1 cellular context compared by ENCODE assay signal in the genomic region with DNA sequence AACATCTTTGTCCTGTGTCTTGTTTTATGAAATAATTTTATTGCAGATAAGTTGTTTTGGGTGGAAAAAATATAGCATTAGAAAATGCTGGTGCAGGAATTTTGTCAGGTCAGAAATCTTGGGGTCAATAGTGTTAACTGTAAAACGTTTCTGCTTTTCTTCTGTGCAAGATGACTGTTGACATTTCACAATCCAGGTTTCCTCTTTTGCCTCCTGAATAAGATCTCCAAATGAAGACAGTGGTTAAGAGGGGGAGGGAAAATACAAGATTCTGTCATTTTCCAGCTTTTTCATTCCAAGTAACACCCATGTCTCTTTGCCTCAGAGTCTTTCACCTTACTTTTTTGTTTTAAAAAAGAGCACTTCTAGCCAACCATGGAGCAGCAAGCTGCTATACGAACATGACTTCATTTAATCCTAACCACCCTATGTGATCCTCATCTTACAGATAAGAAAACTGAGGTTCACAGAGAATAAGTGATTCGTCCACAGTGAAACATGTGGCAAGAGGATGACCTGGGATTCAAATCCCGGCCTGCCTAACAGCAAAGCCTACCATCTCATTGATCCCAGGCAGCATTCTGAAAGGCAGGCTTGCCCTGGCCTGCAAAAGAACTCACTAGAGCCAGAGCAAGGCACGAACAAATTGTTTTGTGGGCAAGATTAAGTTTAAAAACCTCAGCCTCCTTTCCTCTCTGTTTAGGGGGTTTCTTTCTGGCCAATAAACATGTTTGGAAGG.
TF ChIP-seq lines count a peak whose summit lies in the region.

No MANE protein-coding gene starts in this region.

TF ChIP-seq in SK-N-SH treated with all-trans-retinoic acid at 6 μM for 48 hours, 23 proteins besides CTCF, POLR2A, EP300 and RAD21 (continued from another document):
- no peak for TF ChIP-seq ESRRG (CRISPR knock-in tag; IDR thresholded peaks at IDR 0.05)
- TF ChIP-seq ISL1 (CRISPR knock-in tag; IDR thresholded peaks at IDR 0.05), result no peak
- no peak for TF ChIP-seq OSR1 (CRISPR knock-in tag; IDR thresholded peaks at IDR 0.05)
- no peak for TF ChIP-seq ZNF565 (CRISPR knock-in tag; conservative IDR thresholded peaks at IDR 0.05; ENCODE audit: low read depth)
- TF ChIP-seq, protein P1, sequence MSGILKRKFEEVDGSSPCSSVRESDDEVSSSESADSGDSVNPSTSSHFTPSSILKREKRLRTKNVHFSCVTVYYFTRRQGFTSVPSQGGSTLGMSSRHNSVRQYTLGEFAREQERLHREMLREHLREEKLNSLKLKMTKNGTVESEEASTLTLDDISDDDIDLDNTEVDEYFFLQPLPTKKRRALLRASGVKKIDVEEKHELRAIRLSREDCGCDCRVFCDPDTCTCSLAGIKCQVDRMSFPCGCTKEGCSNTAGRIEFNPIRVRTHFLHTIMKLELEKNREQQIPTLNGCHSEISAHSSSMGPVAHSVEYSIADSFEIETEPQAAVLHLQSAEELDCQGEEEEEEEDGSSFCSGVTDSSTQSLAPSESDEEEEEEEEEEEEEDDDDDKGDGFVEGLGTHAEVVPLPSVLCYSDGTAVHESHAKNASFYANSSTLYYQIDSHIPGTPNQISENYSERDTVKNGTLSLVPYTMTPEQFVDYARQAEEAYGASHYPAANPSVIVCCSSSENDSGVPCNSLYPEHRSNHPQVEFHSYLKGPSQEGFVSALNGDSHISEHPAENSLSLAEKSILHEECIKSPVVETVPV (CRISPR knock-in tag; IDR thresholded peaks at IDR 0.05), result no peak
- TF ChIP-seq, protein P2, sequence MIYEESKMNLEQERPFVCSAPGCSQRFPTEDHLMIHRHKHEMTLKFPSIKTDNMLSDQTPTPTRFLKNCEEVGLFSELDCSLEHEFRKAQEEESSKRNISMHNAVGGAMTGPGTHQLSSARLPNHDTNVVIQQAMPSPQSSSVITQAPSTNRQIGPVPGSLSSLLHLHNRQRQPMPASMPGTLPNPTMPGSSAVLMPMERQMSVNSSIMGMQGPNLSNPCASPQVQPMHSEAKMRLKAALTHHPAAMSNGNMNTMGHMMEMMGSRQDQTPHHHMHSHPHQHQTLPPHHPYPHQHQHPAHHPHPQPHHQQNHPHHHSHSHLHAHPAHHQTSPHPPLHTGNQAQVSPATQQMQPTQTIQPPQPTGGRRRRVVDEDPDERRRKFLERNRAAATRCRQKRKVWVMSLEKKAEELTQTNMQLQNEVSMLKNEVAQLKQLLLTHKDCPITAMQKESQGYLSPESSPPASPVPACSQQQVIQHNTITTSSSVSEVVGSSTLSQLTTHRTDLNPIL (CRISPR knock-in tag; IDR thresholded peaks at IDR 0.05; ENCODE audit: low read depth), result no peak
- no peak for TF ChIP-seq SNAI2 (CRISPR knock-in tag; IDR thresholded peaks at IDR 0.05)
